In genomic region chr4:56253631-56254241, GRCh38 we compare ENCODE assay signal across 2 cellular contexts.
A peak's percentile ranks its signal among the peaks of the same experiment; 100 is the strongest.
TF ChIP-seq lines count a peak whose summit lies in the region.

No MANE protein-coding gene starts in this region.

TF ChIP-seq in SK-N-SH, 30 proteins besides CTCF, POLR2A, EP300 and RAD21:
- TF ChIP-seq, protein P1, sequence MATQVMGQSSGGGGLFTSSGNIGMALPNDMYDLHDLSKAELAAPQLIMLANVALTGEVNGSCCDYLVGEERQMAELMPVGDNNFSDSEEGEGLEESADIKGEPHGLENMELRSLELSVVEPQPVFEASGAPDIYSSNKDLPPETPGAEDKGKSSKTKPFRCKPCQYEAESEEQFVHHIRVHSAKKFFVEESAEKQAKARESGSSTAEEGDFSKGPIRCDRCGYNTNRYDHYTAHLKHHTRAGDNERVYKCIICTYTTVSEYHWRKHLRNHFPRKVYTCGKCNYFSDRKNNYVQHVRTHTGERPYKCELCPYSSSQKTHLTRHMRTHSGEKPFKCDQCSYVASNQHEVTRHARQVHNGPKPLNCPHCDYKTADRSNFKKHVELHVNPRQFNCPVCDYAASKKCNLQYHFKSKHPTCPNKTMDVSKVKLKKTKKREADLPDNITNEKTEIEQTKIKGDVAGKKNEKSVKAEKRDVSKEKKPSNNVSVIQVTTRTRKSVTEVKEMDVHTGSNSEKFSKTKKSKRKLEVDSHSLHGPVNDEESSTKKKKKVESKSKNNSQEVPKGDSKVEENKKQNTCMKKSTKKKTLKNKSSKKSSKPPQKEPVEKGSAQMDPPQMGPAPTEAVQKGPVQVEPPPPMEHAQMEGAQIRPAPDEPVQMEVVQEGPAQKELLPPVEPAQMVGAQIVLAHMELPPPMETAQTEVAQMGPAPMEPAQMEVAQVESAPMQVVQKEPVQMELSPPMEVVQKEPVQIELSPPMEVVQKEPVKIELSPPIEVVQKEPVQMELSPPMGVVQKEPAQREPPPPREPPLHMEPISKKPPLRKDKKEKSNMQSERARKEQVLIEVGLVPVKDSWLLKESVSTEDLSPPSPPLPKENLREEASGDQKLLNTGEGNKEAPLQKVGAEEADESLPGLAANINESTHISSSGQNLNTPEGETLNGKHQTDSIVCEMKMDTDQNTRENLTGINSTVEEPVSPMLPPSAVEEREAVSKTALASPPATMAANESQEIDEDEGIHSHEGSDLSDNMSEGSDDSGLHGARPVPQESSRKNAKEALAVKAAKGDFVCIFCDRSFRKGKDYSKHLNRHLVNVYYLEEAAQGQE (IDR thresholded peaks at IDR 0.05; ENCODE audit: low read depth, low read length): no peak
- TF ChIP-seq RCOR1 (IDR thresholded peaks at IDR 0.05; ENCODE audit: low read length) (peak; percentile 79; the same call in 1 of the 2 replicates), FOSL2 (IDR thresholded peaks at IDR 0.05; ENCODE audit: borderline replicate concordance, low read depth) (no peak), ZBTB33 (IDR thresholded peaks at IDR 0.05; ENCODE audit: borderline replicate concordance, low read depth) (no peak), MEF2A (IDR thresholded peaks at IDR 0.05; ENCODE audit: borderline replicate concordance, low read depth) (no peak), RXRA (IDR thresholded peaks at IDR 0.05; ENCODE audit: borderline replicate concordance, low read depth) (no peak), GABPA (IDR thresholded peaks at IDR 0.05; ENCODE audit: low read depth) (no peak), IRF3 (IDR thresholded peaks at IDR 0.05; ENCODE audit: low read depth, low read length) (no peak), EZH2phosphoT487 (IDR thresholded peaks at IDR 0.05; ENCODE audit: borderline replicate concordance, low read depth) (no peak), TEAD4 (IDR thresholded peaks at IDR 0.05; ENCODE audit: borderline replicate concordance, insufficient read depth) (no peak), SIN3A (IDR thresholded peaks at IDR 0.05; ENCODE audit: borderline replicate concordance, low read depth, low read length) (no peak), NFIC (IDR thresholded peaks at IDR 0.05; ENCODE audit: borderline replicate concordance) (no peak), FOXJ3 (CRISPR knock-in tag; IDR thresholded peaks at IDR 0.05) (no peak), CHD2 (IDR thresholded peaks at IDR 0.05; ENCODE audit: low read length, partially characterized antibody) (peak; percentile 15), TAF1 (IDR thresholded peaks at IDR 0.05; ENCODE audit: borderline replicate concordance, low read depth, low read length) (no peak), MAX (IDR thresholded peaks at IDR 0.05; ENCODE audit: low read depth) (no peak), TCF12 (IDR thresholded peaks at IDR 0.05) (no peak), GATA2 (CRISPR knock-in tag; IDR thresholded peaks at IDR 0.05) (peak; percentile 70), RFX5 (IDR thresholded peaks at IDR 0.05; ENCODE audit: low read length) (no peak), MXI1 (IDR thresholded peaks at IDR 0.05; ENCODE audit: low read depth, low read length) (no peak)
- TF ChIP-seq, protein P2, sequence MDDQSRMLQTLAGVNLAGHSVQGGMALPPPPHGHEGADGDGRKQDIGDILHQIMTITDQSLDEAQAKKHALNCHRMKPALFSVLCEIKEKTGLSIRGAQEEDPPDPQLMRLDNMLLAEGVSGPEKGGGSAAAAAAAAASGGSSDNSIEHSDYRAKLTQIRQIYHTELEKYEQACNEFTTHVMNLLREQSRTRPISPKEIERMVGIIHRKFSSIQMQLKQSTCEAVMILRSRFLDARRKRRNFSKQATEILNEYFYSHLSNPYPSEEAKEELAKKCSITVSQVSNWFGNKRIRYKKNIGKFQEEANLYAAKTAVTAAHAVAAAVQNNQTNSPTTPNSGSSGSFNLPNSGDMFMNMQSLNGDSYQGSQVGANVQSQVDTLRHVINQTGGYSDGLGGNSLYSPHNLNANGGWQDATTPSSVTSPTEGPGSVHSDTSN (IDR thresholded peaks at IDR 0.05): no peak

TF ChIP-seq in SK-N-SH treated with all-trans-retinoic acid at 6 μM for 48 hours, 23 proteins besides CTCF, POLR2A, EP300 and RAD21 (continued from another document):
- TF ChIP-seq PATZ1 (CRISPR knock-in tag; IDR thresholded peaks at IDR 0.05; ENCODE audit: borderline replicate concordance) (no peak), GLIS3 (CRISPR knock-in tag; IDR thresholded peaks at IDR 0.05) (no peak), BACH2 (CRISPR knock-in tag; IDR thresholded peaks at IDR 0.05; ENCODE audit: borderline replicate concordance) (no peak), ZFP30 (CRISPR knock-in tag; IDR thresholded peaks at IDR 0.05) (no peak), ZFP3 (CRISPR knock-in tag; IDR thresholded peaks at IDR 0.05) (no peak), RARB (CRISPR knock-in tag; IDR thresholded peaks at IDR 0.05) (no peak), ESRRG (CRISPR knock-in tag; IDR thresholded peaks at IDR 0.05) (no peak), TCF4 (CRISPR knock-in tag; IDR thresholded peaks at IDR 0.05; ENCODE audit: borderline replicate concordance) (no peak), ZNF70 (CRISPR knock-in tag; IDR thresholded peaks at IDR 0.05) (no peak)
